Comparison of ENCODE assay signal across 3 cellular contexts in genomic region chr11:130672911-130673310, GRCh38.
TF ChIP-seq lines count a peak whose summit lies in the region.

No MANE protein-coding gene starts in this region.

TF ChIP-seq in H1, 55 proteins besides CTCF, POLR2A, EP300 and RAD21 (continued from another document):
- TF ChIP-seq SP2 (IDR thresholded peaks at IDR 0.05; ENCODE audit: low read length): no peak
- no peak for TF ChIP-seq NANOG (IDR thresholded peaks at IDR 0.05; ENCODE audit: insufficient read depth, low read depth, low read length, poor library complexity, severe bottlenecking)
- TF ChIP-seq CBX5 (IDR thresholded peaks at IDR 0.05; ENCODE audit: low read depth, low read length): no peak
- TF ChIP-seq POU5F1 (IDR thresholded peaks at IDR 0.05; ENCODE audit: low read depth, low read length): no peak
- no peak for TF ChIP-seq POLR2AphosphoS5 (IDR thresholded peaks at IDR 0.05; ENCODE audit: low read depth, low read length)
- TF ChIP-seq SP1 (IDR thresholded peaks at IDR 0.05; ENCODE audit: low read depth, low read length): no peak
- TF ChIP-seq SIRT6 (IDR thresholded peaks at IDR 0.05; ENCODE audit: low read length): no peak
- no peak for TF ChIP-seq CREB1 (IDR thresholded peaks at IDR 0.05)
- TF ChIP-seq TBP (IDR thresholded peaks at IDR 0.05; ENCODE audit: low read depth, low read length): no peak
- no peak for TF ChIP-seq HDAC6 (IDR thresholded peaks at IDR 0.05; ENCODE audit: low read depth, low read length)
- TF ChIP-seq BCL11A (IDR thresholded peaks at IDR 0.05; ENCODE audit: low read depth in 2 of 2, low read length in 2 of 2): no peak
- no peak for TF ChIP-seq KDM1A (IDR thresholded peaks at IDR 0.05; ENCODE audit: borderline replicate concordance, low read length)

TF ChIP-seq in neural cell, 6 proteins besides CTCF, POLR2A, EP300 and RAD21 (continued from another document):
- TF ChIP-seq EZH2 (IDR thresholded peaks at IDR 0.05; ENCODE audit: borderline replicate concordance, insufficient read depth, low read length, poor library complexity, severe bottlenecking): no peak
- no peak for TF ChIP-seq SMC3 (conservative IDR thresholded peaks at IDR 0.05; ENCODE audit: poor library complexity)
- no peak for TF ChIP-seq POLR2AphosphoS5 (IDR thresholded peaks at IDR 0.05)
- TF ChIP-seq MXI1 (conservative IDR thresholded peaks at IDR 0.05; ENCODE audit: poor library complexity, severe bottlenecking): no peak
- no peak for TF ChIP-seq REST (IDR thresholded peaks at IDR 0.05; ENCODE audit: borderline replicate concordance)

TF ChIP-seq in WTC11, 78 proteins besides CTCF, POLR2A, EP300 and RAD21 (continued from another document):
- TF ChIP-seq ATF6 (CRISPR knock-in tag; IDR thresholded peaks at IDR 0.05): no peak
- TF ChIP-seq, protein P1, sequence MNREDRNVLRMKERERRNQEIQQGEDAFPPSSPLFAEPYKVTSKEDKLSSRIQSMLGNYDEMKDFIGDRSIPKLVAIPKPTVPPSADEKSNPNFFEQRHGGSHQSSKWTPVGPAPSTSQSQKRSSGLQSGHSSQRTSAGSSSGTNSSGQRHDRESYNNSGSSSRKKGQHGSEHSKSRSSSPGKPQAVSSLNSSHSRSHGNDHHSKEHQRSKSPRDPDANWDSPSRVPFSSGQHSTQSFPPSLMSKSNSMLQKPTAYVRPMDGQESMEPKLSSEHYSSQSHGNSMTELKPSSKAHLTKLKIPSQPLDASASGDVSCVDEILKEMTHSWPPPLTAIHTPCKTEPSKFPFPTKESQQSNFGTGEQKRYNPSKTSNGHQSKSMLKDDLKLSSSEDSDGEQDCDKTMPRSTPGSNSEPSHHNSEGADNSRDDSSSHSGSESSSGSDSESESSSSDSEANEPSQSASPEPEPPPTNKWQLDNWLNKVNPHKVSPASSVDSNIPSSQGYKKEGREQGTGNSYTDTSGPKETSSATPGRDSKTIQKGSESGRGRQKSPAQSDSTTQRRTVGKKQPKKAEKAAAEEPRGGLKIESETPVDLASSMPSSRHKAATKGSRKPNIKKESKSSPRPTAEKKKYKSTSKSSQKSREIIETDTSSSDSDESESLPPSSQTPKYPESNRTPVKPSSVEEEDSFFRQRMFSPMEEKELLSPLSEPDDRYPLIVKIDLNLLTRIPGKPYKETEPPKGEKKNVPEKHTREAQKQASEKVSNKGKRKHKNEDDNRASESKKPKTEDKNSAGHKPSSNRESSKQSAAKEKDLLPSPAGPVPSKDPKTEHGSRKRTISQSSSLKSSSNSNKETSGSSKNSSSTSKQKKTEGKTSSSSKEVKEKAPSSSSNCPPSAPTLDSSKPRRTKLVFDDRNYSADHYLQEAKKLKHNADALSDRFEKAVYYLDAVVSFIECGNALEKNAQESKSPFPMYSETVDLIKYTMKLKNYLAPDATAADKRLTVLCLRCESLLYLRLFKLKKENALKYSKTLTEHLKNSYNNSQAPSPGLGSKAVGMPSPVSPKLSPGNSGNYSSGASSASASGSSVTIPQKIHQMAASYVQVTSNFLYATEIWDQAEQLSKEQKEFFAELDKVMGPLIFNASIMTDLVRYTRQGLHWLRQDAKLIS (CRISPR knock-in tag; IDR thresholded peaks at IDR 0.05; ENCODE audit: borderline replicate concordance): no peak
- TF ChIP-seq, protein P2, sequence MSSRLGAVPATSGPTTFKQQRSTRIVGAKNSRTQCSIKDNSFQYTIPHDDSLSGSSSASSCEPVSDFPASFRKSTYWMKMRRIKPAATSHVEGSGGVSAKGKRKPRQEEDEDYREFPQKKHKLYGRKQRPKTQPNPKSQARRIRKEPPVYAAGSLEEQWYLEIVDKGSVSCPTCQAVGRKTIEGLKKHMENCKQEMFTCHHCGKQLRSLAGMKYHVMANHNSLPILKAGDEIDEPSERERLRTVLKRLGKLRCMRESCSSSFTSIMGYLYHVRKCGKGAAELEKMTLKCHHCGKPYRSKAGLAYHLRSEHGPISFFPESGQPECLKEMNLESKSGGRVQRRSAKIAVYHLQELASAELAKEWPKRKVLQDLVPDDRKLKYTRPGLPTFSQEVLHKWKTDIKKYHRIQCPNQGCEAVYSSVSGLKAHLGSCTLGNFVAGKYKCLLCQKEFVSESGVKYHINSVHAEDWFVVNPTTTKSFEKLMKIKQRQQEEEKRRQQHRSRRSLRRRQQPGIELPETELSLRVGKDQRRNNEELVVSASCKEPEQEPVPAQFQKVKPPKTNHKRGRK (CRISPR knock-in tag; IDR thresholded peaks at IDR 0.05; ENCODE audit: borderline replicate concordance): no peak
- TF ChIP-seq, protein P3, sequence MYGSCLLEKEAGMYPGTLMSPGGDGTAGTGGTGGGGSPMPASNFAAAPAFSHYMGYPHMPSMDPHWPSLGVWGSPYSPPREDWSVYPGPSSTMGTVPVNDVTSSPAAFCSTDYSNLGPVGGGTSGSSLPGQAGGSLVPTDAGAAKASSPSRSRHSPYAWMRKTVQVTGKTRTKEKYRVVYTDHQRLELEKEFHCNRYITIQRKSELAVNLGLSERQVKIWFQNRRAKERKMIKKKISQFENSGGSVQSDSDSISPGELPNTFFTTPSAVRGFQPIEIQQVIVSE (CRISPR knock-in tag; IDR thresholded peaks at IDR 0.05; ENCODE audit: borderline replicate concordance): no peak
- TF ChIP-seq PRDM15 (CRISPR knock-in tag; IDR thresholded peaks at IDR 0.05): no peak
- TF ChIP-seq, protein P4, sequence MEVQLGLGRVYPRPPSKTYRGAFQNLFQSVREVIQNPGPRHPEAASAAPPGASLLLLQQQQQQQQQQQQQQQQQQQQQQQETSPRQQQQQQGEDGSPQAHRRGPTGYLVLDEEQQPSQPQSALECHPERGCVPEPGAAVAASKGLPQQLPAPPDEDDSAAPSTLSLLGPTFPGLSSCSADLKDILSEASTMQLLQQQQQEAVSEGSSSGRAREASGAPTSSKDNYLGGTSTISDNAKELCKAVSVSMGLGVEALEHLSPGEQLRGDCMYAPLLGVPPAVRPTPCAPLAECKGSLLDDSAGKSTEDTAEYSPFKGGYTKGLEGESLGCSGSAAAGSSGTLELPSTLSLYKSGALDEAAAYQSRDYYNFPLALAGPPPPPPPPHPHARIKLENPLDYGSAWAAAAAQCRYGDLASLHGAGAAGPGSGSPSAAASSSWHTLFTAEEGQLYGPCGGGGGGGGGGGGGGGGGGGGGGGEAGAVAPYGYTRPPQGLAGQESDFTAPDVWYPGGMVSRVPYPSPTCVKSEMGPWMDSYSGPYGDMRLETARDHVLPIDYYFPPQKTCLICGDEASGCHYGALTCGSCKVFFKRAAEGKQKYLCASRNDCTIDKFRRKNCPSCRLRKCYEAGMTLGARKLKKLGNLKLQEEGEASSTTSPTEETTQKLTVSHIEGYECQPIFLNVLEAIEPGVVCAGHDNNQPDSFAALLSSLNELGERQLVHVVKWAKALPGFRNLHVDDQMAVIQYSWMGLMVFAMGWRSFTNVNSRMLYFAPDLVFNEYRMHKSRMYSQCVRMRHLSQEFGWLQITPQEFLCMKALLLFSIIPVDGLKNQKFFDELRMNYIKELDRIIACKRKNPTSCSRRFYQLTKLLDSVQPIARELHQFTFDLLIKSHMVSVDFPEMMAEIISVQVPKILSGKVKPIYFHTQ (CRISPR knock-in tag; IDR thresholded peaks at IDR 0.05): no peak
- no peak for TF ChIP-seq NR3C1 (CRISPR knock-in tag; conservative IDR thresholded peaks at IDR 0.05; ENCODE audit: low read depth)
- no peak for TF ChIP-seq NR2C2 (CRISPR knock-in tag; IDR thresholded peaks at IDR 0.05)
- TF ChIP-seq GTF2I (CRISPR knock-in tag; conservative IDR thresholded peaks at IDR 0.05): no peak
- no peak for TF ChIP-seq ESRRA (CRISPR knock-in tag; IDR thresholded peaks at IDR 0.05; ENCODE audit: borderline replicate concordance)
- no peak for TF ChIP-seq SOX15 (CRISPR knock-in tag; IDR thresholded peaks at IDR 0.05)
- no peak for TF ChIP-seq FOXJ3 (CRISPR knock-in tag; IDR thresholded peaks at IDR 0.05; ENCODE audit: borderline replicate concordance)
- TF ChIP-seq NFE2L1 (CRISPR knock-in tag; IDR thresholded peaks at IDR 0.05): no peak
- no peak for TF ChIP-seq OVOL2 (CRISPR knock-in tag; IDR thresholded peaks at IDR 0.05; ENCODE audit: borderline replicate concordance)
- TF ChIP-seq PRRX2 (CRISPR knock-in tag; IDR thresholded peaks at IDR 0.05): no peak
- TF ChIP-seq FOXK1 (CRISPR knock-in tag; IDR thresholded peaks at IDR 0.05): no peak
- TF ChIP-seq IRF1 (CRISPR knock-in tag; IDR thresholded peaks at IDR 0.05): no peak
- TF ChIP-seq MYBL2 (CRISPR knock-in tag; IDR thresholded peaks at IDR 0.05): no peak
- TF ChIP-seq TEAD1 (CRISPR knock-in tag; IDR thresholded peaks at IDR 0.05): no peak
